ENCODE assay signal across 27 cellular contexts in genomic region chr17:8320262-8320661, GRCh38. TPM values are rescaled to one million over a fixed set of nuclear protein-coding genes. Genes with fewer than 3 reads are reported as not detected.
DNase-seq lines count a peak whose midpoint lies in the region; ATAC-seq, FAIRE-seq and TF ChIP-seq lines count a peak whose summit lies in the region.
"Had no signal": no experiment of that assay in that cellular context is flagged by ENCODE, and none has a peak within 500 bp of the region (broad histone marks: within the 10 kb centered on the region; RNA-seq: fewer than 3 reads in every experiment).

No MANE protein-coding gene starts in this region.

- no peak overlapping the region for H4K5ac ChIP-seq in H1 (ENCODE audit: insufficient read length, low read depth, low read length)

- H3K4ac ChIP-seq in H1 (replicated peaks; ENCODE audit: insufficient read length, low read depth, low read length) = no peak overlapping the region

- no peaks in the 10 kb centered on the region for H3K79me1 ChIP-seq in H1 (ENCODE audit: low read depth, low read length)

- H2AFZ ChIP-seq in H1 (ENCODE audit: low read length) = no peak overlapping the region
- H2AFZ ChIP-seq in neural progenitor cell (replicated peaks) = no peak overlapping the region

- H3K18ac ChIP-seq in H1 (ENCODE audit: extremely low read depth, low read length) = no peak overlapping the region

- peaks cover 2% of the 10 kb centered on the region for H3K4me1 Mint-ChIP-seq in activated naive CD8-positive, alpha-beta T cell treated with anti-CD3 and anti-CD28 coated beads, Interleukin-2, amount 10 ng/mL, durations not matched to agents 7 days and 5 days
- H3K4me1 Mint-ChIP-seq in activated naive CD8-positive, alpha-beta T cell treated with anti-CD3 and anti-CD28 coated beads, Interleukin-2, amount 50 U/mL, for 24 hours = no peaks in the 10 kb centered on the region
- peaks cover 13% of the 10 kb centered on the region for H3K4me1 Mint-ChIP-seq in neural progenitor cell

- H2BK12ac ChIP-seq in H1 (ENCODE audit: low read depth, low read length) = no peak overlapping the region

- H3K4me2 ChIP-seq in H1 (ENCODE audit: insufficient read depth in 1 of 2, low read depth in 2 of 2, low read length in 2 of 2) (no peak overlapping the region), neural progenitor cell (no peak overlapping the region)
- H3K4me2 ChIP-seq: A549 had no signal

- no peak overlapping the region for H3K14ac ChIP-seq in H1 (ENCODE audit: insufficient read length)

- no peak for TF ChIP-seq RAD21 in H1 (IDR thresholded peaks at IDR 0.05 in 1 of 2, conservative IDR thresholded peaks at IDR 0.05 in 1 of 2; ENCODE audit: low read depth in 2 of 2, low read length in 2 of 2)

- no peak for DNase-seq in activated naive CD8-positive, alpha-beta T cell treated with anti-CD3 and anti-CD28 coated beads, Interleukin-2, amount 10 ng/mL, durations not matched to agents 7 days and 5 days
- no peak for DNase-seq in activated naive CD8-positive, alpha-beta T cell treated with anti-CD3 and anti-CD28 coated beads, Interleukin-2, amount 50 U/mL, for 24 hours
- DNase-seq in H1 (ENCODE audit: low read depth in 1 of 2, low spot score in 2 of 2) (no peak), neural progenitor cell (ENCODE audit: low spot score) (no peak), NCI-H2196 (lab: John Stamatoyannopoulos, UW; ENCODE audit: unreplicated experiment) (no peak), NCI-H1092 (lab: John Stamatoyannopoulos, UW) (no peak)
- DNase-seq: 8988T; ACHN; AML-193; C1 segment of cervical spinal cord; Calu3; CD4-positive, alpha-beta memory T cell; COR-L47; DMS53; DMS79 treated with DMSO at 0.1 percent for 48 hours; GF-D8; GOT3; HCEC 1CT had no signal

- H3K27me3 ChIP-seq in H1 (replicated peaks in 1 of 4; ENCODE audit: control insufficient read depth in 3 of 4, extremely low read depth in 1 of 4, insufficient read depth in 3 of 4, low read length in 3 of 4) (peaks cover 0 to 20% (median 16%) of the 10 kb centered on the region in 4 experiments; a peak in 6 of 7 replicates), neural progenitor cell (peaks cover 37% of the 10 kb centered on the region)

- H3K23me2 ChIP-seq in H1 (ENCODE audit: low read depth, low read length) = peaks cover 8% of the 10 kb centered on the region

- H3K27ac Mint-ChIP-seq in activated naive CD8-positive, alpha-beta T cell treated with anti-CD3 and anti-CD28 coated beads, Interleukin-2, amount 10 ng/mL, durations not matched to agents 7 days and 5 days = peak overlapping the region; percentile 59
- H3K27ac Mint-ChIP-seq in activated naive CD8-positive, alpha-beta T cell treated with anti-CD3 and anti-CD28 coated beads, Interleukin-2, amount 50 U/mL, for 24 hours = no peak overlapping the region
- H3K27ac Mint-ChIP-seq in neural progenitor cell = no peak overlapping the region

- TF ChIP-seq EP300 in H1 (IDR thresholded peaks at IDR 0.05; ENCODE audit: borderline replicate concordance in 1 of 2, low read depth in 2 of 2, low read length in 2 of 2) = no peak

- no peak overlapping the region for H4K8ac ChIP-seq in H1 (ENCODE audit: extremely low read depth, insufficient read depth, low read length)

- H3K4me3 ChIP-seq in HEK293 (ENCODE audit: low read depth, low read length) (no peak overlapping the region), H1 (ENCODE audit: extremely low read depth in 1 of 4, insufficient read depth in 2 of 4, low read depth in 3 of 4, low read length in 4 of 4) (no peak overlapping the region), neural progenitor cell (no peak overlapping the region)
- H3K4me3 ChIP-seq: A549 had no signal

- H3K4me3 Mint-ChIP-seq in activated naive CD8-positive, alpha-beta T cell treated with anti-CD3 and anti-CD28 coated beads, Interleukin-2, amount 10 ng/mL, durations not matched to agents 7 days and 5 days = no peak overlapping the region
- no peak overlapping the region for H3K4me3 Mint-ChIP-seq in activated naive CD8-positive, alpha-beta T cell treated with anti-CD3 and anti-CD28 coated beads, Interleukin-2, amount 50 U/mL, for 24 hours
- peak overlapping the region; percentile 50 for H3K4me3 Mint-ChIP-seq in neural progenitor cell
- H3K4me3 Mint-ChIP-seq: CD4-positive, alpha-beta memory T cell had no signal

- POLR2A ChIA-PET in activated naive CD8-positive, alpha-beta T cell treated with anti-CD3 and anti-CD28 coated beads, Interleukin-2, amount 10 ng/mL, durations not matched to agents 7 days and 5 days (lab: Charles Lee) = no interaction called here
- POLR2A ChIA-PET in HEK293 (lab: Yijun Ruan, JAX) (no interaction called here), H1 (lab: Charles Lee; ENCODE audit: partially characterized antibody) (interaction anchor here (1.2 to 2.4 kb wide), 2 partner anchors 25 to 57 kb away, joined by 3 to 11 read pairs; partner anchors contain the start of genes KRABD2 and SLC25A35)

- H3K9ac ChIP-seq in H1 (replicated peaks in 1 of 4; ENCODE audit: extremely low read depth in 1 of 4, low read depth in 3 of 4, low read length in 3 of 4) = no peak overlapping the region
- no peak overlapping the region for H3K9ac ChIP-seq in neural progenitor cell

- FAIRE-seq in H1 (lab: Jason Lieb, UNC) = no peak
- FAIRE-seq: A549, GM12891, GM18507 had no signal

- H3K27ac ChIP-seq in HEK293 (ENCODE audit: extremely low read depth, low read depth, low read length) (no peak overlapping the region), H1 (ENCODE audit: low read depth, low read length) (no peak overlapping the region), neural progenitor cell (no peak overlapping the region)
- H3K27ac ChIP-seq: A549 had no signal

- H4K20me1 ChIP-seq in H1 (replicated peaks in 1 of 2; ENCODE audit: control insufficient read depth in 1 of 2, insufficient read depth in 2 of 2, low read length in 2 of 2) (no peaks in the 10 kb centered on the region), neural progenitor cell (ENCODE audit: low read depth) (no peaks in the 10 kb centered on the region)

- H4K91ac ChIP-seq in H1 (replicated peaks; ENCODE audit: insufficient read length, low read length) = no peak overlapping the region

- H3K36me3 ChIP-seq in HEK293 (ENCODE audit: control insufficient read depth in 2 of 2, insufficient read depth in 1 of 2, low read length in 2 of 2) (no peaks in the 10 kb centered on the region), H1 (ENCODE audit: control insufficient read depth in 2 of 4, insufficient read depth in 4 of 4, low read length in 3 of 4) (no peaks in the 10 kb centered on the region), neural progenitor cell (no peaks in the 10 kb centered on the region)

- TF ChIP-seq POLR2A in H1 (IDR thresholded peaks at IDR 0.05; ENCODE audit: control extremely low read depth in 1 of 2, low read depth in 2 of 2, low read length in 2 of 2) = no peak

- no peaks in the 10 kb centered on the region for H3K9me3 Mint-ChIP-seq in activated naive CD8-positive, alpha-beta T cell treated with anti-CD3 and anti-CD28 coated beads, Interleukin-2, amount 10 ng/mL, durations not matched to agents 7 days and 5 days
- H3K9me3 Mint-ChIP-seq in activated naive CD8-positive, alpha-beta T cell treated with anti-CD3 and anti-CD28 coated beads, Interleukin-2, amount 50 U/mL, for 24 hours = no peaks in the 10 kb centered on the region
- no peaks in the 10 kb centered on the region for H3K9me3 Mint-ChIP-seq in neural progenitor cell
- H3K9me3 Mint-ChIP-seq: CD4-positive, alpha-beta memory T cell had no signal

- peaks cover 3% of the 10 kb centered on the region for H3F3A ChIP-seq in neural progenitor cell (ENCODE audit: low read depth)

- H3K27me3 Mint-ChIP-seq in activated naive CD8-positive, alpha-beta T cell treated with anti-CD3 and anti-CD28 coated beads, Interleukin-2, amount 10 ng/mL, durations not matched to agents 7 days and 5 days = peaks cover 19% of the 10 kb centered on the region
- peaks cover 17% of the 10 kb centered on the region for H3K27me3 Mint-ChIP-seq in activated naive CD8-positive, alpha-beta T cell treated with anti-CD3 and anti-CD28 coated beads, Interleukin-2, amount 50 U/mL, for 24 hours
- H3K27me3 Mint-ChIP-seq in neural progenitor cell (ENCODE audit: insufficient read depth, low read depth) = peaks cover 19% of the 10 kb centered on the region

- no peak overlapping the region for H2BK20ac ChIP-seq in H1 (ENCODE audit: low read length)

- no peak for ATAC-seq in activated naive CD8-positive, alpha-beta T cell treated with anti-CD3 and anti-CD28 coated beads, Interleukin-2, amount 10 ng/mL, durations not matched to agents 7 days and 5 days (ENCODE audit: low read depth)
- no peak for ATAC-seq in activated naive CD8-positive, alpha-beta T cell treated with anti-CD3 and anti-CD28 coated beads, Interleukin-2, amount 50 U/mL, for 24 hours
- no peak for ATAC-seq in GM21576 (IDR thresholded peaks at IDR 0.05; ENCODE audit: unreplicated experiment)

- CTCF ChIA-PET in HEK293 (lab: Yijun Ruan, JAX) = interaction anchor here (0.6 kb wide), 2 partner anchors 89 to 246 kb away, joined by 3 read pairs; no protein-coding TSS in a partner anchor
- CTCF ChIA-PET in H1 (lab: Charles Lee; ENCODE audit: partially characterized antibody) = interaction anchor here (0.6 to 1.9 kb wide), 2 partner anchors 20 to 36 kb away, joined by 4 to 5 read pairs; no protein-coding TSS in a partner anchor

- H2BK120ac ChIP-seq in H1 (replicated peaks; ENCODE audit: low read depth, low read length) = no peak overlapping the region

- H3K4me1 ChIP-seq in HEK293 (ENCODE audit: control insufficient read depth, insufficient read depth, low read length) (no peaks in the 10 kb centered on the region), H1 (replicated peaks in 1 of 4; ENCODE audit: control insufficient read depth in 3 of 4, insufficient read depth in 4 of 4, low read length in 3 of 4) (peaks cover 0 to 10% (median under 1%) of the 10 kb centered on the region in 4 experiments; a peak in 3 of 7 replicates), neural progenitor cell (no peaks in the 10 kb centered on the region)
- H3K4me1 ChIP-seq: A549 had no signal

- 0 out of 2 replicates have a peak overlapping the region, but pooled peaks have one; percentile 81 for H2BK15ac ChIP-seq in H1 (ENCODE audit: low read length)

- H3K56ac ChIP-seq in H1 (replicated peaks; ENCODE audit: insufficient read length, low read depth, low read length) = no peak overlapping the region

- no peak overlapping the region for H3K23ac ChIP-seq in H1 (ENCODE audit: insufficient read length)

- 93% methylated on average over 4 of the region's 4 CpGs; no CpG with 5 or more reads in 1 of the 2 experiments for WGBS in H1 (ENCODE audit: extremely low coverage in 1 of 2, insufficient coverage in 1 of 2, insufficient read length in 1 of 2, insufficient replicate concordance in 2 of 2, low coverage in 1 of 2, low lambda C conversion rate in 2 of 2, missing lambda C conversion rate in 1 of 2), 2 experiments

- H2AK5ac ChIP-seq in H1 (ENCODE audit: low read depth, low read length) = no peak overlapping the region

- no peak for TF ChIP-seq CTCF in HEK293 (tag by site-specific recombination; IDR thresholded peaks at IDR 0.05)
- no peak for TF ChIP-seq CTCF in H1 (IDR thresholded peaks at IDR 0.05; ENCODE audit: control extremely low read depth in 1 of 3, insufficient read depth in 1 of 3, low read depth in 1 of 3, low read length in 3 of 3)
- no peak for TF ChIP-seq CTCF in neural progenitor cell (IDR thresholded peaks at IDR 0.05)

- no peaks in the 10 kb centered on the region for H3K79me2 ChIP-seq in H1 (ENCODE audit: control insufficient read depth in 1 of 2, insufficient read depth in 2 of 2, low read length in 2 of 2)
- no peaks in the 10 kb centered on the region for H3K79me2 ChIP-seq in neural progenitor cell (ENCODE audit: low read depth)

- H3K36me3 Mint-ChIP-seq in activated naive CD8-positive, alpha-beta T cell treated with anti-CD3 and anti-CD28 coated beads, Interleukin-2, amount 10 ng/mL, durations not matched to agents 7 days and 5 days = no peaks in the 10 kb centered on the region
- no peaks in the 10 kb centered on the region for H3K36me3 Mint-ChIP-seq in activated naive CD8-positive, alpha-beta T cell treated with anti-CD3 and anti-CD28 coated beads, Interleukin-2, amount 50 U/mL, for 24 hours (ENCODE audit: low read depth)
- no peaks in the 10 kb centered on the region for H3K36me3 Mint-ChIP-seq in neural progenitor cell
- H3K36me3 Mint-ChIP-seq: CD4-positive, alpha-beta memory T cell had no signal

- no peak overlapping the region for H2BK5ac ChIP-seq in H1 (ENCODE audit: low read depth, low read length)

- H3K9me3 ChIP-seq in HEK293 (ENCODE audit: control insufficient read depth, insufficient read depth, low read depth, low read length) = no peaks in the 10 kb centered on the region
- no peaks in the 10 kb centered on the region for H3K9me3 ChIP-seq in H1 (ENCODE audit: insufficient read depth in 2 of 2, low read depth in 1 of 2, low read length in 1 of 2)
- H3K9me3 ChIP-seq in neural progenitor cell (ENCODE audit: low read depth) = no peaks in the 10 kb centered on the region
- H3K9me3 ChIP-seq: A549 had no signal

RNA-seq across cellular contexts. Expression of gene ARHGEF15, which starts 10.2 kb away (rescaled TPM):
- total RNA-seq in activated naive CD8-positive, alpha-beta T cell treated with anti-CD3 and anti-CD28 coated beads, Interleukin-2, amount 10 ng/mL, durations not matched to agents 7 days and 5 days = not detected
- 0.67 and 1.8 TPM in 2 replicates for total RNA-seq in H1 (2021; fragmentation: NEBNext Ultra II Directional; extraction: Animal tissue kit (Norgen Biotek cat#: 25700))
- polyA plus RNA-seq in H1 (2011; rRNA removed) = 4.1 and 9.3 TPM in 2 replicates
- polyA plus RNA-seq in H1 (2011; cell fraction: cytosol; rRNA removed) = 0.80 TPM
- 2.7 TPM for polyA plus RNA-seq in H1 (2011; cell fraction: nucleus; rRNA removed)
- polyA plus RNA-seq in H1 (2012, experiment 1 of 2) = 0.41 to 0.90 TPM (median 0.66 TPM) in 4 replicates
- 0.72 TPM for polyA plus RNA-seq in H1 (2012, experiment 2 of 2)
- polyA plus RNA-seq in H1 (2013, experiment 1 of 2) = 0.87 TPM
- 0.72 TPM for polyA plus RNA-seq in H1 (2013, experiment 2 of 2)
- polyA minus RNA-seq in H1 (2011; rRNA and poly(A)+ RNA removed) = 0.63 and 0.66 TPM in 2 replicates
- polyA minus RNA-seq in H1 (2011; cell fraction: cytosol; rRNA and poly(A)+ RNA removed) = 0.66 TPM
- polyA minus RNA-seq in H1 (2011; cell fraction: nucleus; rRNA and poly(A)+ RNA removed) = 0.60 TPM
- total RNA-seq in neural progenitor cell (ENCODE audit: low replicate concordance) = 0.07 and 0.50 TPM in 2 replicates
- total RNA-seq: Calu3; CD4-positive, alpha-beta memory T cell; Daoy had no signal
- polyA plus RNA-seq: A549; BJ; CD4-positive, alpha-beta memory T cell had no signal

RNA-seq across cellular contexts. Expression of gene ODF4, which starts 19.4 kb away (rescaled TPM):
- total RNA-seq in activated naive CD8-positive, alpha-beta T cell treated with anti-CD3 and anti-CD28 coated beads, Interleukin-2, amount 10 ng/mL, durations not matched to agents 7 days and 5 days = not detected
- total RNA-seq in H1 (2021; fragmentation: NEBNext Ultra II Directional; extraction: Animal tissue kit (Norgen Biotek cat#: 25700)) = not detected in 2 replicates
- not detected in 2 replicates for polyA plus RNA-seq in H1 (2011; rRNA removed)
- polyA plus RNA-seq in H1 (2011; cell fraction: cytosol; rRNA removed) = not detected
- polyA plus RNA-seq in H1 (2011; cell fraction: nucleus; rRNA removed) = not detected
- not detected in 4 replicates for polyA plus RNA-seq in H1 (2012, experiment 1 of 2)
- not detected for polyA plus RNA-seq in H1 (2012, experiment 2 of 2)
- polyA plus RNA-seq in H1 (2013, experiment 1 of 2) = not detected
- not detected for polyA plus RNA-seq in H1 (2013, experiment 2 of 2)
- not detected in 2 replicates for polyA minus RNA-seq in H1 (2011; rRNA and poly(A)+ RNA removed)
- not detected for polyA minus RNA-seq in H1 (2011; cell fraction: cytosol; rRNA and poly(A)+ RNA removed)
- not detected for polyA minus RNA-seq in H1 (2011; cell fraction: nucleus; rRNA and poly(A)+ RNA removed)
- not detected in 2 replicates for total RNA-seq in neural progenitor cell (ENCODE audit: low replicate concordance)
- total RNA-seq: Calu3; CD4-positive, alpha-beta memory T cell; Daoy; G401; H7 had no signal
- polyA plus RNA-seq: A549; BJ; CD4-positive, alpha-beta memory T cell had no signal

RNA-seq across cellular contexts. Expression of gene SLC25A35, which starts 25.1 kb away (rescaled TPM):
- 1 to 10 TPM; 7.4 to 9.1 TPM for total RNA-seq in activated naive CD8-positive, alpha-beta T cell treated with anti-CD3 and anti-CD28 coated beads, Interleukin-2, amount 10 ng/mL, durations not matched to agents 7 days and 5 days
- total RNA-seq in H1 (2021; fragmentation: NEBNext Ultra II Directional; extraction: Animal tissue kit (Norgen Biotek cat#: 25700)) = 3.6 and 5.8 TPM in 2 replicates
- polyA plus RNA-seq in H1 (2011; rRNA removed) = 4.2 and 6.0 TPM in 2 replicates
- polyA plus RNA-seq in H1 (2011; cell fraction: cytosol; rRNA removed) = 3.1 TPM
- polyA plus RNA-seq in H1 (2011; cell fraction: nucleus; rRNA removed) = 16.8 TPM
- polyA plus RNA-seq in H1 (2012, experiment 1 of 2) = 3.5 to 7.5 TPM (median 6.5 TPM) in 4 replicates
- 7.1 TPM for polyA plus RNA-seq in H1 (2012, experiment 2 of 2)
- polyA plus RNA-seq in H1 (2013, experiment 1 of 2) = 4.9 TPM
- polyA plus RNA-seq in H1 (2013, experiment 2 of 2) = 5.0 TPM
- polyA minus RNA-seq in H1 (2011; rRNA and poly(A)+ RNA removed) = 1.6 and 2.0 TPM in 2 replicates
- 5.4 TPM for polyA minus RNA-seq in H1 (2011; cell fraction: cytosol; rRNA and poly(A)+ RNA removed)
- 4.0 TPM for polyA minus RNA-seq in H1 (2011; cell fraction: nucleus; rRNA and poly(A)+ RNA removed)
- total RNA-seq in neural progenitor cell (ENCODE audit: low replicate concordance) = 0.67 and 1.1 TPM in 2 replicates

RNA-seq across cellular contexts. Expression of gene RANGRF, which starts 31.8 kb away (rescaled TPM):
- total RNA-seq in activated naive CD8-positive, alpha-beta T cell treated with anti-CD3 and anti-CD28 coated beads, Interleukin-2, amount 10 ng/mL, durations not matched to agents 7 days and 5 days = 10 to 100 TPM; 43.6 to 44.9 TPM
- 36.9 and 39.4 TPM in 2 replicates for total RNA-seq in H1 (2021; fragmentation: NEBNext Ultra II Directional; extraction: Animal tissue kit (Norgen Biotek cat#: 25700))
- polyA plus RNA-seq in H1 (2011; rRNA removed) = 49.6 and 52.8 TPM in 2 replicates
- polyA plus RNA-seq in H1 (2011; cell fraction: cytosol; rRNA removed) = 57.8 TPM
- polyA plus RNA-seq in H1 (2011; cell fraction: nucleus; rRNA removed) = 77.2 TPM
- 48.7 to 53.1 TPM (median 50.5 TPM) in 4 replicates for polyA plus RNA-seq in H1 (2012, experiment 1 of 2)
- 76.5 TPM for polyA plus RNA-seq in H1 (2012, experiment 2 of 2)
- 59.0 TPM for polyA plus RNA-seq in H1 (2013, experiment 1 of 2)
- polyA plus RNA-seq in H1 (2013, experiment 2 of 2) = 57.7 TPM
- polyA minus RNA-seq in H1 (2011; rRNA and poly(A)+ RNA removed) = 19.5 and 20.1 TPM in 2 replicates
- 22.1 TPM for polyA minus RNA-seq in H1 (2011; cell fraction: cytosol; rRNA and poly(A)+ RNA removed)
- polyA minus RNA-seq in H1 (2011; cell fraction: nucleus; rRNA and poly(A)+ RNA removed) = 14.0 TPM
- 11.9 and 19.9 TPM in 2 replicates for total RNA-seq in neural progenitor cell (ENCODE audit: low replicate concordance)
